16 cellular contexts compared by ENCODE assay signal in genomic region chr1:226519741-226520598, GRCh38. TPM values are rescaled to one million over a fixed set of nuclear protein-coding genes. Genes with fewer than 3 reads are reported as not detected.
DNase-seq lines count a peak whose midpoint lies in the region; ATAC-seq and TF ChIP-seq lines count a peak whose summit lies in the region.
"Had no signal": no experiment of that assay in that cellular context is flagged by ENCODE, and none has a peak within 500 bp of the region (broad histone marks: within the 10 kb centered on the region; RNA-seq: fewer than 3 reads in every experiment).

No MANE protein-coding gene starts in this region.

- H3K9me3 ChIP-seq in WERI-Rb-1 (ENCODE audit: severe bottlenecking) (no peaks in the 10 kb centered on the region), iPS-20b (ENCODE audit: insufficient read depth, low read depth, low read length) (no peaks in the 10 kb centered on the region), thyroid gland (no peaks in the 10 kb centered on the region)

- H3K4me1 Mint-ChIP-seq in activated T-helper 1 cell treated with anti-CD3 and anti-CD28 coated beads, Interleukin-12 subunit alpha, Interleukin-12 subunit beta, Interleukin-2, Interleukin-4 antibody, amounts not matched to agents 30 ng/mL and 10 ng/mL and 1 ng/mL, durations not matched to agents 14 hours and 24 hours and 36 hours (ENCODE audit: low read depth): no peaks in the 10 kb centered on the region

- intact Hi-C loops in thyroid gland (cut with DNase I): no loop called here
- intact Hi-C loops in activated T-helper 1 cell treated with anti-CD3 and anti-CD28 coated beads, Interleukin-12 subunit alpha, Interleukin-12 subunit beta, Interleukin-2, Interleukin-4 antibody, amounts not matched to agents 30 ng/mL and 10 ng/mL and 1 ng/mL, durations not matched to agents 14 hours and 24 hours and 36 hours (cut with micrococcal nuclease): no loop called here

- 34 to 40% methylated on average over 13 of the region's 13 CpGs for WGBS in thyroid gland, 2 donors

- H3K27ac ChIP-seq in WERI-Rb-1: no peak overlapping the region
- no peak overlapping the region for H3K27ac ChIP-seq in iPS-20b (ENCODE audit: low read length)
- no peak overlapping the region for H3K27ac ChIP-seq in thyroid gland
- H3K27ac ChIP-seq: parathyroid adenoma had no signal

- peak; percentile 24 for DNase-seq in NCI-H748 (lab: John Stamatoyannopoulos, UW; ENCODE audit: unreplicated experiment)
- no peak for DNase-seq in NCI-H748 treated with DMSO at 0.1 percent for 48 hours (lab: John Stamatoyannopoulos, UW)
- no peak for DNase-seq in WERI-Rb-1
- peak; percentile 57 to 60 for DNase-seq in thyroid gland
- DNase-seq in activated T-helper 1 cell treated with anti-CD3 and anti-CD28 coated beads, Interleukin-12 subunit alpha, Interleukin-12 subunit beta, Interleukin-2, Interleukin-4 antibody, amounts not matched to agents 30 ng/mL and 10 ng/mL and 1 ng/mL, durations not matched to agents 14 hours and 24 hours and 36 hours (ENCODE audit: low spot score): no peak
- DNase-seq in NCI-H1930 (lab: John Stamatoyannopoulos, UW): no peak
- DNase-seq: activated CD4-positive, alpha-beta T cell treated with anti-CD3 and anti-CD28 coated beads, Interleukin-2, amount 50 U/mL, for 4 hours; COR-L47; midbrain; NCI-H510A; stimulated activated CD4-positive, alpha-beta T cell treated with anti-CD3 and anti-CD28 coated beads, Interleukin-12 subunit alpha, Interleukin-12 subunit beta, amount 100 ng/mL, for 4 hours had no signal

- ATAC-seq in GM21619 (IDR thresholded peaks at IDR 0.05; ENCODE audit: unreplicated experiment): no peak

- H3K27me3 ChIP-seq in WERI-Rb-1 (ENCODE audit: insufficient read depth, low read depth, severe bottlenecking) (no peaks in the 10 kb centered on the region), iPS-20b (ENCODE audit: insufficient read depth, low read length) (peaks cover 18% of the 10 kb centered on the region), thyroid gland (no peaks in the 10 kb centered on the region)

- H3K9me3 Mint-ChIP-seq in activated T-helper 1 cell treated with anti-CD3 and anti-CD28 coated beads, Interleukin-12 subunit alpha, Interleukin-12 subunit beta, Interleukin-2, Interleukin-4 antibody, amounts not matched to agents 30 ng/mL and 10 ng/mL and 1 ng/mL, durations not matched to agents 14 hours and 24 hours and 36 hours: peaks cover 3% of the 10 kb centered on the region

- H3K27ac Mint-ChIP-seq in activated T-helper 1 cell treated with anti-CD3 and anti-CD28 coated beads, Interleukin-12 subunit alpha, Interleukin-12 subunit beta, Interleukin-2, Interleukin-4 antibody, amounts not matched to agents 30 ng/mL and 10 ng/mL and 1 ng/mL, durations not matched to agents 14 hours and 24 hours and 36 hours: no peak overlapping the region

- peaks cover 3% of the 10 kb centered on the region; the same call in 1 of the 2 replicates for H3K4me1 ChIP-seq in iPS-20b (ENCODE audit: insufficient read depth, low read length)
- peaks cover 4 to 6% of the 10 kb centered on the region in 2 donors for H3K4me1 ChIP-seq in thyroid gland
- H3K4me1 ChIP-seq: parathyroid adenoma had no signal

- H3K27me3 Mint-ChIP-seq in activated T-helper 1 cell treated with anti-CD3 and anti-CD28 coated beads, Interleukin-12 subunit alpha, Interleukin-12 subunit beta, Interleukin-2, Interleukin-4 antibody, amounts not matched to agents 30 ng/mL and 10 ng/mL and 1 ng/mL, durations not matched to agents 14 hours and 24 hours and 36 hours (ENCODE audit: insufficient read depth): peaks cover 5% of the 10 kb centered on the region

- no peaks in the 10 kb centered on the region for H3K36me3 ChIP-seq in WERI-Rb-1
- no peaks in the 10 kb centered on the region for H3K36me3 ChIP-seq in iPS-20b (ENCODE audit: insufficient read depth, low read depth, low read length)
- no peaks in the 10 kb centered on the region for H3K36me3 ChIP-seq in thyroid gland

- no peak for TF ChIP-seq POLR2A in thyroid gland (IDR thresholded peaks at IDR 0.05)

- no peaks in the 10 kb centered on the region for H3K36me3 Mint-ChIP-seq in activated T-helper 1 cell treated with anti-CD3 and anti-CD28 coated beads, Interleukin-12 subunit alpha, Interleukin-12 subunit beta, Interleukin-2, Interleukin-4 antibody, amounts not matched to agents 30 ng/mL and 10 ng/mL and 1 ng/mL, durations not matched to agents 14 hours and 24 hours and 36 hours (ENCODE audit: low read depth)

- no peak overlapping the region for H3K9ac ChIP-seq in iPS-20b (ENCODE audit: low read depth, low read length)
- H3K9ac ChIP-seq: parathyroid adenoma had no signal

- TF ChIP-seq CTCF in WERI-Rb-1 (IDR thresholded peaks at IDR 0.05; ENCODE audit: low read depth, low read length): peak; percentile 47
- peak in 3 of 6 experiments; percentile 15 to 32 (median 30) for TF ChIP-seq CTCF in thyroid gland (IDR thresholded peaks at IDR 0.05)

- no peak overlapping the region for H3K4me3 Mint-ChIP-seq in activated T-helper 1 cell treated with anti-CD3 and anti-CD28 coated beads, Interleukin-12 subunit alpha, Interleukin-12 subunit beta, Interleukin-2, Interleukin-4 antibody, amounts not matched to agents 30 ng/mL and 10 ng/mL and 1 ng/mL, durations not matched to agents 14 hours and 24 hours and 36 hours

- H3K4me3 ChIP-seq in WERI-Rb-1 (ENCODE audit: low read depth, low read length): no peak overlapping the region
- peak overlapping the region; percentile 26; the same call in 1 of the 2 replicates for H3K4me3 ChIP-seq in iPS-20b (ENCODE audit: low read length)
- no peak overlapping the region for H3K4me3 ChIP-seq in thyroid gland (replicated peaks in 1 of 3)

RNA-seq across cellular contexts. Expression of gene STUM, which starts 28.6 kb away (rescaled TPM):
- total RNA-seq in thyroid gland: 1 to 10 TPM in 1 of 4 donors, under 1 TPM in 3; 0.22 to 1.1 (median 0.48) TPM
- not detected in 2 replicates for total RNA-seq in activated T-helper 1 cell treated with anti-CD3 and anti-CD28 coated beads, Interleukin-12 subunit alpha, Interleukin-12 subunit beta, Interleukin-2, Interleukin-4 antibody, amounts not matched to agents 30 ng/mL and 10 ng/mL and 1 ng/mL, durations not matched to agents 14 hours and 24 hours and 36 hours
- total RNA-seq: HT1080; T-helper 2 cell treated with Interferon-gamma antibody and Interleukin-4, amounts not matched to agents 100 ng/mL and 5 ng/mL, for 36 hours had no signal

Comparison
In these comparisons a context has a peak if more than half of its experiments do, and no peak if none do; other contexts are left out.
1. DNase-seq: peak in NCI-H748 (single experiment) and thyroid gland (2 of 2); none in NCI-H748 treated with DMSO at 0.1 percent for 48 hours (single experiment), WERI-Rb-1 (single experiment), activated T-helper 1 cell treated with anti-CD3 and anti-CD28 coated beads, Interleukin-12 subunit alpha, Interleukin-12 subunit beta, Interleukin-2, Interleukin-4 antibody, amounts not matched to agents 30 ng/mL and 10 ng/mL and 1 ng/mL, durations not matched to agents 14 hours and 24 hours and 36 hours (single experiment) and NCI-H1930 (0 of 2).